In genomic region chr2:147198651-147199171, GRCh38 we compare ENCODE assay signal across 16 cellular contexts.
A peak's percentile ranks its signal among the peaks of the same experiment; 100 is the strongest.
DNase-seq lines count a peak whose midpoint lies in the region; ATAC-seq, FAIRE-seq and TF ChIP-seq lines count a peak whose summit lies in the region.
"Had no signal": no experiment of that assay in that cellular context is flagged by ENCODE, and none has a peak within 500 bp of the region (broad histone marks: within the 10 kb centered on the region; RNA-seq: fewer than 3 reads in every experiment).

No MANE protein-coding gene starts in this region.

- FAIRE-seq in astrocyte (lab: Jason Lieb, UNC): no peak
- FAIRE-seq: HTR-8/SVneo had no signal

- no peaks in the 10 kb centered on the region for H4K20me1 ChIP-seq in astrocyte (ENCODE audit: insufficient read depth, low read length)
- H4K20me1 ChIP-seq in neural progenitor cell (ENCODE audit: low read depth): no peaks in the 10 kb centered on the region

- H3K4me3 Mint-ChIP-seq in astrocyte (ENCODE audit: unreplicated experiment) (no peak overlapping the region), neural progenitor cell (no peak overlapping the region)
- H3K4me3 Mint-ChIP-seq: activated naive CD4-positive, alpha-beta T cell treated with anti-CD3 and anti-CD28 coated beads for 36 hours; stimulated activated effector memory CD8-positive, alpha-beta T cell treated with anti-CD3 and anti-CD28 coated beads, Interleukin-12 subunit alpha, Interleukin-12 subunit beta, amount 100 ng/mL, for 72 hours had no signal

- H3K27ac ChIP-seq in astrocyte (ENCODE audit: low read depth, low read length) (no peak overlapping the region), neural progenitor cell (peak overlapping the region; percentile 81)
- H3K27ac ChIP-seq: cardiac muscle cell, SK-N-MC had no signal

- H3K36me3 ChIP-seq in astrocyte (ENCODE audit: insufficient read depth, low read length) (no peaks in the 10 kb centered on the region), neural progenitor cell (no peaks in the 10 kb centered on the region)
- H3K36me3 ChIP-seq: cardiac muscle cell had no signal

- no peaks in the 10 kb centered on the region for H3K27me3 Mint-ChIP-seq in astrocyte (ENCODE audit: low read depth, unreplicated experiment)
- H3K27me3 Mint-ChIP-seq in neural progenitor cell (ENCODE audit: insufficient read depth, low read depth): peaks cover 5% of the 10 kb centered on the region

- H2AFZ ChIP-seq in astrocyte (ENCODE audit: low read depth, low read length): no peak overlapping the region
- H2AFZ ChIP-seq in neural progenitor cell (replicated peaks): peak overlapping the region; percentile 18

- H3K36me3 Mint-ChIP-seq in astrocyte (ENCODE audit: low read depth, unreplicated experiment): no peaks in the 10 kb centered on the region
- H3K36me3 Mint-ChIP-seq in neural progenitor cell: no peaks in the 10 kb centered on the region
- H3K36me3 Mint-ChIP-seq: stimulated activated effector memory CD8-positive, alpha-beta T cell treated with anti-CD3 and anti-CD28 coated beads, Interleukin-12 subunit alpha, Interleukin-12 subunit beta, amount 100 ng/mL, for 72 hours had no signal

- H3K9me3 ChIP-seq in astrocyte (ENCODE audit: insufficient read depth, low read depth, low read length): no peaks in the 10 kb centered on the region
- no peaks in the 10 kb centered on the region for H3K9me3 ChIP-seq in neural progenitor cell (ENCODE audit: low read depth)

- TF ChIP-seq CTCF in astrocyte (IDR thresholded peaks at IDR 0.05; ENCODE audit: insufficient read depth, low read depth, low read length) (no peak), neural progenitor cell (IDR thresholded peaks at IDR 0.05) (no peak)

- no peaks in the 10 kb centered on the region for H3K79me2 ChIP-seq in astrocyte (ENCODE audit: insufficient read depth, low read length)
- no peaks in the 10 kb centered on the region for H3K79me2 ChIP-seq in neural progenitor cell (ENCODE audit: low read depth)

- peaks cover 11% of the 10 kb centered on the region for H3K4me1 Mint-ChIP-seq in astrocyte (ENCODE audit: low read depth, unreplicated experiment)
- peaks cover 36% of the 10 kb centered on the region for H3K4me1 Mint-ChIP-seq in neural progenitor cell
- H3K4me1 Mint-ChIP-seq: stimulated activated effector memory CD8-positive, alpha-beta T cell treated with anti-CD3 and anti-CD28 coated beads, Interleukin-12 subunit alpha, Interleukin-12 subunit beta, amount 100 ng/mL, for 72 hours had no signal

- no peaks in the 10 kb centered on the region for H3K4me1 ChIP-seq in astrocyte (ENCODE audit: insufficient read depth, low read length)
- peaks cover 29% of the 10 kb centered on the region for H3K4me1 ChIP-seq in neural progenitor cell

- H3K9me3 Mint-ChIP-seq in astrocyte (ENCODE audit: unreplicated experiment): no peaks in the 10 kb centered on the region
- H3K9me3 Mint-ChIP-seq in neural progenitor cell: no peaks in the 10 kb centered on the region
- H3K9me3 Mint-ChIP-seq: activated naive CD4-positive, alpha-beta T cell treated with anti-CD3 and anti-CD28 coated beads for 36 hours had no signal

- no peak overlapping the region for H3K4me2 ChIP-seq in astrocyte (ENCODE audit: low read length)
- peak overlapping the region; percentile 57 for H3K4me2 ChIP-seq in neural progenitor cell

- H3K4me3 ChIP-seq in astrocyte (ENCODE audit: insufficient read depth, low read depth, low read length) (no peak overlapping the region), neural progenitor cell (no peak overlapping the region)
- H3K4me3 ChIP-seq: cardiac muscle cell, SK-N-MC had no signal

- ATAC-seq in GM19324 (IDR thresholded peaks at IDR 0.05; ENCODE audit: low FRiP score, unreplicated experiment): no peak
- ATAC-seq: stimulated activated effector memory CD8-positive, alpha-beta T cell treated with anti-CD3 and anti-CD28 coated beads, Interleukin-12 subunit alpha, Interleukin-12 subunit beta, amount 100 ng/mL, for 72 hours had no signal

- H3K9ac ChIP-seq in astrocyte (ENCODE audit: low read length) (no peak overlapping the region), neural progenitor cell (no peak overlapping the region)

- H3K27ac Mint-ChIP-seq in astrocyte (ENCODE audit: unreplicated experiment) (no peak overlapping the region), neural progenitor cell (no peak overlapping the region)
- H3K27ac Mint-ChIP-seq: activated naive CD4-positive, alpha-beta T cell treated with anti-CD3 and anti-CD28 coated beads for 36 hours; stimulated activated effector memory CD8-positive, alpha-beta T cell treated with anti-CD3 and anti-CD28 coated beads, Interleukin-12 subunit alpha, Interleukin-12 subunit beta, amount 100 ng/mL, for 72 hours had no signal

- H3F3A ChIP-seq in neural progenitor cell (ENCODE audit: low read depth): peaks cover 15% of the 10 kb centered on the region

- H3K27me3 ChIP-seq in astrocyte (ENCODE audit: insufficient read depth, low read length) (no peaks in the 10 kb centered on the region), neural progenitor cell (no peaks in the 10 kb centered on the region)
- H3K27me3 ChIP-seq: cardiac muscle cell had no signal

- DNase-seq in DMS 273 (lab: John Stamatoyannopoulos, UW; ENCODE audit: unreplicated experiment): peak; percentile 93
- DNase-seq in NCI-H128 (lab: John Stamatoyannopoulos, UW; ENCODE audit: unreplicated experiment): peak; percentile 33
- peak; percentile 17 for DNase-seq in astrocyte (ENCODE audit: low read depth)
- DNase-seq in neural progenitor cell (ENCODE audit: low spot score): peak; percentile 47
- no peak for DNase-seq in UCSD-AML1 (lab: John Stamatoyannopoulos, UW; ENCODE audit: unreplicated experiment)
- DNase-seq in DMS153 (lab: John Stamatoyannopoulos, UW): no peak
- no peak for DNase-seq in NCI-H2227 treated with DMSO at 0.1 percent for 48 hours (lab: John Stamatoyannopoulos, UW)
- DNase-seq: activated CD8-positive, alpha-beta memory T cell treated with anti-CD3 and anti-CD28 coated beads for 24 hours; activated naive CD4-positive, alpha-beta T cell treated with anti-CD3 and anti-CD28 coated beads for 36 hours; GDM1; stimulated activated CD4-positive, alpha-beta T cell treated with anti-CD3 and anti-CD28 coated beads, Interleukin-4, amount 100 ng/mL, for 24 hours had no signal

Comparison
In these comparisons a context has a peak if more than half of its experiments do, and no peak if none do; other contexts are left out.
1. DNase-seq: peak in DMS 273 (single experiment), NCI-H128 (single experiment), astrocyte (single experiment) and neural progenitor cell (single experiment); none in UCSD-AML1 (single experiment), DMS153 (single experiment) and NCI-H2227 treated with DMSO at 0.1 percent for 48 hours (single experiment).